ENCODE assay signal across 1 cellular context in the genomic region with DNA sequence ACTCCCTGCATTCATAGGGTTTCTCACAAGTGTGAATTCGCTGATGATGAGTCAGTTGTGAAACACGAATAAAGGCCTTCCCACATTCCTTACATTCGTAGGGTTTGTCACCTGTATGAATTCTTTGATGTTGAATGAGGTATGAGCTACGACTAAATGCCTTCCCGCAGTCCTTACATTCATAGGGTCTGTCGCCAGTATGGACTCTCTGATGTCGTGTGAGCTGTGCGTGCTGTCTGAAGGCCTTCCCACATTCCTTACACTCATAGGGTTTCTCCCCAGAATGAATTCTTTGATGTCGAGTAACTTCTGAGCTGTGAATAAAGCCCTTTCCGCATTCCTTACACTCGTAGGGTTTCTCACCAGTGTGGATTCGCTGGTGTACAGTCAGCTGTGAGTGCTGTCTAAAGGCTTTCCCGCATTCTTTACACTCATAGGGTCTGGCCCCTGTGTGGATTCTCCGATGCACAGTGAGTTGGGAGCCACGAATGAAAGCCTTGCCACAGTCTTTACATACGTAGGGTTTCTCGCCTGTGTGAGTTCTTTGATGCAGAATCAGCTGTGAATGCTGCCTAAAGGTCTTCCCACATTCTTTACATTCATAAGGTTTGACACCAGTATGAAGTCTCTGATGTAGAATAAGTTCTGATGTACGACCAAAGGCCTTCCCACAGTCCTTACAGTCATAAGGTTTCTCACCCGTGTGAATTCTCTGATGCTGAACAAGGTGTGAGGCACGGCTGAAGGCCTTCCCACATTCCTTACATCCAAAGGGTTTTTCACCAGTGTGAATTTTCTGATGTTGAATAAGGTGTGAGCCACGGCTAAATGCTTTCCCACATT.
TF ChIP-seq lines count a peak whose summit lies in the region.

No MANE protein-coding gene starts in this region.

TF ChIP-seq in HepG2, 621 proteins besides CTCF, POLR2A, EP300 and RAD21:
- no peak for TF ChIP-seq RXRA (CRISPR knock-in tag; IDR thresholded peaks at IDR 0.05)
- no peak for TF ChIP-seq RBM39 (IDR thresholded peaks at IDR 0.05; ENCODE audit: low read depth, low read length, poor library complexity, severe bottlenecking)
- no peak for TF ChIP-seq RAD51 (IDR thresholded peaks at IDR 0.05; ENCODE audit: borderline replicate concordance)
- TF ChIP-seq MED8 (CRISPR knock-in tag; IDR thresholded peaks at IDR 0.05; ENCODE audit: insufficient replicate concordance): no peak
- TF ChIP-seq MAFK (conservative IDR thresholded peaks at IDR 0.05 in 1 of 2, IDR thresholded peaks at IDR 0.05 in 1 of 2; ENCODE audit: low read length in 2 of 2): no peak
- no peak for TF ChIP-seq ZNF547 (CRISPR knock-in tag; IDR thresholded peaks at IDR 0.05)
- TF ChIP-seq HOXA5 (CRISPR knock-in tag; IDR thresholded peaks at IDR 0.05): no peak
- TF ChIP-seq ZSCAN30 (CRISPR knock-in tag; IDR thresholded peaks at IDR 0.05): no peak
- TF ChIP-seq THYN1 (CRISPR knock-in tag; IDR thresholded peaks at IDR 0.05; ENCODE audit: borderline replicate concordance, low read depth): no peak
- no peak for TF ChIP-seq ZNF414 (CRISPR knock-in tag; IDR thresholded peaks at IDR 0.05)
- TF ChIP-seq ZNF775 (CRISPR knock-in tag; IDR thresholded peaks at IDR 0.05; ENCODE audit: borderline replicate concordance): no peak
- no peak for TF ChIP-seq ZBTB8A (CRISPR knock-in tag; IDR thresholded peaks at IDR 0.05; ENCODE audit: borderline replicate concordance, low read depth)
- no peak for TF ChIP-seq THAP8 (CRISPR knock-in tag; IDR thresholded peaks at IDR 0.05; ENCODE audit: borderline replicate concordance)
TF ChIP-seq in HepG2: peak in this region for 0.
